Comparison of ENCODE assay signal across 1 cellular context in the genomic region with DNA sequence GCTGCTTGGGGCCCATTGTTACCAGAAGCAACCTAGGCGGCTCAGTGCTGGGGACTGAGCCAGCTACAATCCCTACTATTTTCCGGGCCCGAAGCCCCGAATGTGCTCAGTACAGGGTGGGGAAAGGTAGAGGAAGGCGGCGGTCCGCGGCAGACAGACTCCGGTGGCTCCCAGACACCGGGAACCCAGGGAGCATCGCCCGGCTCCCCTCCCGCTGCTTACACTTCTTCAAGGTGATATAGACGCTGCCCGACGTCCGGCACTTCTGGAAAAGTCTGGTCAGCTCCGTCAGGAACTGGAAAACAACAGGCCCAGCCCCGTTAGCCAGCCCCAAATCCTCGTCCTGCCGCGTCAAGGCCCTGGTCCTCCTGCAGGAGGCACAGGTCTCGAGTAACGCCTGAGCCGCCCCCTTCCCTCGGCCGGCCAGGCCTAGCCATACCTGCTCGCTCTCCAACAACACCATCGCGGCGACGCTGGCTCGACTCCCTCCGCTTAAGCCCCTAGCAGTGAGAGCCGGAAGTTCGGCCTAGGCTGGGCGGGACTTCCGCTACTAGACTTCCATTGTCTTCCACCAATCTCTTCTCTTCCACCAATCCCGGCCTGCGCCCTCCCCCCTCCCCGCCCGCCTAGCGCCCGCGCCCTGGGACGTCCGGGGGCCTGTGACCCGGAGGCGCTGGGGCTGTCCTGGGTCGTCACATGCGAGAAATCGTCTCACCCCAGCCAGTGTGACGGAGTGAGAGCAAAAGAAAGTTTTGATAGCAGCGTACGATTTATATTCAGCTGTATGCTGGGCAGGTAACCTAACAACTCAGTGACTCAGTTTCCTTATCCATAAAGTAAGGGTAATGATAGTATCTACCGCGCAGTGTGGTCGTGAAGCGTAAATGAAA.
TF ChIP-seq lines count a peak whose summit lies in the region.

A gene with protein sequence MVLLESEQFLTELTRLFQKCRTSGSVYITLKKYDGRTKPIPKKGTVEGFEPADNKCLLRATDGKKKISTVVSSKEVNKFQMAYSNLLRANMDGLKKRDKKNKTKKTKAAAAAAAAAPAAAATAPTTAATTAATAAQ (minus strand): TSS at position 528 of the 890 bp plus-strand sequence. CDS start 65 bp downstream, at position 463.

TF ChIP-seq in HepG2, 621 proteins besides CTCF, POLR2A, EP300 and RAD21 (continued from another document):
- TF ChIP-seq, protein P1, sequence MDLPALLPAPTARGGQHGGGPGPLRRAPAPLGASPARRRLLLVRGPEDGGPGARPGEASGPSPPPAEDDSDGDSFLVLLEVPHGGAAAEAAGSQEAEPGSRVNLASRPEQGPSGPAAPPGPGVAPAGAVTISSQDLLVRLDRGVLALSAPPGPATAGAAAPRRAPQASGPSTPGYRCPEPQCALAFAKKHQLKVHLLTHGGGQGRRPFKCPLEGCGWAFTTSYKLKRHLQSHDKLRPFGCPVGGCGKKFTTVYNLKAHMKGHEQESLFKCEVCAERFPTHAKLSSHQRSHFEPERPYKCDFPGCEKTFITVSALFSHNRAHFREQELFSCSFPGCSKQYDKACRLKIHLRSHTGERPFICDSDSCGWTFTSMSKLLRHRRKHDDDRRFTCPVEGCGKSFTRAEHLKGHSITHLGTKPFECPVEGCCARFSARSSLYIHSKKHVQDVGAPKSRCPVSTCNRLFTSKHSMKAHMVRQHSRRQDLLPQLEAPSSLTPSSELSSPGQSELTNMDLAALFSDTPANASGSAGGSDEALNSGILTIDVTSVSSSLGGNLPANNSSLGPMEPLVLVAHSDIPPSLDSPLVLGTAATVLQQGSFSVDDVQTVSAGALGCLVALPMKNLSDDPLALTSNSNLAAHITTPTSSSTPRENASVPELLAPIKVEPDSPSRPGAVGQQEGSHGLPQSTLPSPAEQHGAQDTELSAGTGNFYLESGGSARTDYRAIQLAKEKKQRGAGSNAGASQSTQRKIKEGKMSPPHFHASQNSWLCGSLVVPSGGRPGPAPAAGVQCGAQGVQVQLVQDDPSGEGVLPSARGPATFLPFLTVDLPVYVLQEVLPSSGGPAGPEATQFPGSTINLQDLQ (CRISPR knock-in tag; IDR thresholded peaks at IDR 0.05), result no peak; the same call in 1 of the 2 replicates
- TF ChIP-seq CREB1 (IDR thresholded peaks at IDR 0.05) (0 out of 2 replicates have a peak, but pooled peaks have one; percentile 15), CREB1 (CRISPR knock-in tag; IDR thresholded peaks at IDR 0.05) (0 out of 2 replicates have a peak, but pooled peaks have one; percentile 32), ZNF34 (CRISPR knock-in tag; IDR thresholded peaks at IDR 0.05; ENCODE audit: borderline replicate concordance) (no peak), YY1 (IDR thresholded peaks at IDR 0.05; ENCODE audit: insufficient read depth, insufficient replicate concordance, low read depth, low read length) (peak; percentile 10), FOXP1 (IDR thresholded peaks at IDR 0.05) (no peak), FOXP1 (CRISPR knock-in tag; IDR thresholded peaks at IDR 0.05) (0 out of 2 replicates have a peak, but pooled peaks have one; percentile 15), ZNF652 (CRISPR knock-in tag; IDR thresholded peaks at IDR 0.05; ENCODE audit: borderline replicate concordance, low read depth) (0 out of 2 replicates have a peak, but pooled peaks have one; percentile 10), NAIF1 (CRISPR knock-in tag; IDR thresholded peaks at IDR 0.05; ENCODE audit: borderline replicate concordance) (0 out of 2 replicates have a peak, but pooled peaks have one; percentile 24)
- TF ChIP-seq, protein P2, sequence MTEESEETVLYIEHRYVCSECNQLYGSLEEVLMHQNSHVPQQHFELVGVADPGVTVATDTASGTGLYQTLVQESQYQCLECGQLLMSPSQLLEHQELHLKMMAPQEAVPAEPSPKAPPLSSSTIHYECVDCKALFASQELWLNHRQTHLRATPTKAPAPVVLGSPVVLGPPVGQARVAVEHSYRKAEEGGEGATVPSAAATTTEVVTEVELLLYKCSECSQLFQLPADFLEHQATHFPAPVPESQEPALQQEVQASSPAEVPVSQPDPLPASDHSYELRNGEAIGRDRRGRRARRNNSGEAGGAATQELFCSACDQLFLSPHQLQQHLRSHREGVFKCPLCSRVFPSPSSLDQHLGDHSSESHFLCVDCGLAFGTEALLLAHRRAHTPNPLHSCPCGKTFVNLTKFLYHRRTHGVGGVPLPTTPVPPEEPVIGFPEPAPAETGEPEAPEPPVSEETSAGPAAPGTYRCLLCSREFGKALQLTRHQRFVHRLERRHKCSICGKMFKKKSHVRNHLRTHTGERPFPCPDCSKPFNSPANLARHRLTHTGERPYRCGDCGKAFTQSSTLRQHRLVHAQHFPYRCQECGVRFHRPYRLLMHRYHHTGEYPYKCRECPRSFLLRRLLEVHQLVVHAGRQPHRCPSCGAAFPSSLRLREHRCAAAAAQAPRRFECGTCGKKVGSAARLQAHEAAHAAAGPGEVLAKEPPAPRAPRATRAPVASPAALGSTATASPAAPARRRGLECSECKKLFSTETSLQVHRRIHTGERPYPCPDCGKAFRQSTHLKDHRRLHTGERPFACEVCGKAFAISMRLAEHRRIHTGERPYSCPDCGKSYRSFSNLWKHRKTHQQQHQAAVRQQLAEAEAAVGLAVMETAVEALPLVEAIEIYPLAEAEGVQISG (CRISPR knock-in tag; IDR thresholded peaks at IDR 0.05), result peak; percentile 70
TF ChIP-seq in HepG2: peak in this region for 237.
